15 cellular contexts compared by ENCODE assay signal in the genomic region with DNA sequence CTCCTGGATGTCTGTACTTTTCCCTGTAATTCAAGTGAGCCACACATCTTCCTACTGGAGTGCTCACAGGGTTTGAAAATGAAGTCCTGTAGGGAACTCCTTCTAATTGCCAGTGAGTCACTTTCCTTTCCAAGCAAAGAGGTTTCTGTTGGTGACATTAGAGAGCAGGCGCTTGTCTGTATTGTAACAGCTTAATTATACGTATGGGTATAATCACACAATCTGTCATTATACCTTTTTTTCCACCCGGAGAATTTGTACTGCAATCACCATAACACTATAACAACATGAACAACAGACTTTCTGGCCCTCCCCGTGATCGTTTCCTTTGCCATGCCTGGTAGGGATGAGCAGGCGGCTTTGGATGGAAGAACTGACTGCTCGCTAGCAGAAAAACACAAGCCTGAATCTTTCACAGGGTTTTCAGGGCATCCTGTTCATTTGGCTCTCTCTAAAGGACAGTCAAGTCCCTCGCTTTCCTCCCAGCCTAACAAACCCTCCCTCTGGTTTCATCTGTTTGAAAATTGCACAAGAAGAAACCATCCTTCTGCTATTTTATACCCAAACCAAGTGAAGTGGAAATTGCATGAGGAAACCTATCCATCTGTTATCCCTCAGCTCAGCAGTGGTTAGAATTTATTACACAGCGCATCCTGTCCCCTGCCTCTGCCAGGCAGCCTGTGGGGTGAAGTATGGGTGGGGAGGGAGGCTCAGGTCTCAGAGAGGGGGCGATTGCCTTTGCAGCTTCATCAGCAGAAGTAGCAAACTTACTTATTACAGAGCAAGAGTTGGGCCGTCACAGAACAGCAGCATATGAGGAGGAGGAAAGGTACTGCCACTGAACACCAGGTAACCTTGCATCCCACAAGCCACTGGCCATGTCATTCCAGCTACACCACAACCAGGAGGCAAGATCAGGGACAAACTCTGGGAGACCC.
DNase-seq lines count a peak whose midpoint lies in the region; ATAC-seq and TF ChIP-seq lines count a peak whose summit lies in the region.
"Had no signal": no experiment of that assay in that cellular context is flagged by ENCODE, and none has a peak within 500 bp of the region (broad histone marks: within the 10 kb centered on the region; RNA-seq: fewer than 3 reads in every experiment).

No MANE protein-coding gene starts in this region.

- H3K4me3 ChIP-seq in Loucy (ENCODE audit: low read length, poor library complexity, severe bottlenecking): peak overlapping the region; percentile 66
- no peak overlapping the region for H3K4me3 ChIP-seq in MM.1S (ENCODE audit: low read length)
- H3K4me3 ChIP-seq: upper lobe of left lung had no signal

- H3K36me3 ChIP-seq in Loucy (ENCODE audit: insufficient read depth, low read length) (no peaks in the 10 kb centered on the region), MM.1S (replicated peaks; ENCODE audit: insufficient read depth, low read length) (no peaks in the 10 kb centered on the region)
- H3K36me3 ChIP-seq: brain microvascular endothelial cell, upper lobe of left lung had no signal

- H3K4me2 ChIP-seq in Loucy (ENCODE audit: low read depth, low read length, poor library complexity, severe bottlenecking) (peak overlapping the region; percentile 91), MM.1S (ENCODE audit: low read depth, low read length) (no peak overlapping the region)

- no peaks in the 10 kb centered on the region for H3K36me3 Mint-ChIP-seq in glutamatergic neuron (ENCODE audit: unreplicated experiment)

- peak overlapping the region; percentile 64 for H2AFZ ChIP-seq in Loucy (ENCODE audit: low read length)
- H2AFZ ChIP-seq in MM.1S (ENCODE audit: low read length): no peak overlapping the region

- no peaks in the 10 kb centered on the region for H3K9me2 ChIP-seq in Loucy (replicated peaks; ENCODE audit: low read depth, low read length)
- H3K9me2 ChIP-seq in MM.1S (replicated peaks; ENCODE audit: insufficient read depth, low read length): no peaks in the 10 kb centered on the region

- peaks cover 59% of the 10 kb centered on the region for H3K4me1 ChIP-seq in Loucy (ENCODE audit: insufficient read depth, low read length, poor library complexity, severe bottlenecking)
- no peaks in the 10 kb centered on the region for H3K4me1 ChIP-seq in MM.1S (ENCODE audit: low read length)
- H3K4me1 ChIP-seq: upper lobe of left lung had no signal

- H4K20me1 ChIP-seq in Loucy (ENCODE audit: insufficient read depth, low read length, poor library complexity, severe bottlenecking) (no peaks in the 10 kb centered on the region), MM.1S (ENCODE audit: insufficient read depth, low read length) (no peaks in the 10 kb centered on the region)

- H3K9ac ChIP-seq in Loucy (ENCODE audit: low read depth, low read length, poor library complexity, severe bottlenecking) (peak overlapping the region; percentile 72), MM.1S (ENCODE audit: low read length) (no peak overlapping the region)

- TF ChIP-seq CTCF in Loucy (conservative IDR thresholded peaks at IDR 0.05; ENCODE audit: low read length) (no peak), glutamatergic neuron (IDR thresholded peaks at IDR 0.05; ENCODE audit: partially characterized antibody, unreplicated experiment) (no peak), MM.1S (IDR thresholded peaks at IDR 0.05; ENCODE audit: low read length) (no peak)

- H3K9me3 ChIP-seq in Loucy (ENCODE audit: insufficient read depth, low read depth, low read length) (no peaks in the 10 kb centered on the region), MM.1S (replicated peaks; ENCODE audit: insufficient read depth, low read length) (no peaks in the 10 kb centered on the region)
- H3K9me3 ChIP-seq: upper lobe of left lung had no signal

- peaks cover 4% of the 10 kb centered on the region for H3K9me3 Mint-ChIP-seq in glutamatergic neuron (ENCODE audit: unreplicated experiment)
- H3K9me3 Mint-ChIP-seq: activated T-helper 2 cell treated with anti-CD3 and anti-CD28 coated beads, Interferon-gamma antibody, Interleukin-2, Interleukin-4, amounts not matched to agents 10 μg/mL and 5 μg/mL and 100 μg/mL, durations not matched to agents 14 hours and 24 hours and 36 hours had no signal

- H3K79me2 ChIP-seq in Loucy (ENCODE audit: insufficient read depth, low read length) (no peaks in the 10 kb centered on the region), MM.1S (ENCODE audit: low read length) (no peaks in the 10 kb centered on the region)

- H3K27ac Mint-ChIP-seq in glutamatergic neuron (ENCODE audit: unreplicated experiment): peak overlapping the region; percentile 83
- H3K27ac Mint-ChIP-seq: activated T-helper 2 cell treated with anti-CD3 and anti-CD28 coated beads, Interferon-gamma antibody, Interleukin-2, Interleukin-4, amounts not matched to agents 10 μg/mL and 5 μg/mL and 100 μg/mL, durations not matched to agents 14 hours and 24 hours and 36 hours; B cell; H9 had no signal

- DNase-seq in AG20443 (ENCODE audit: low spot score) (peak; percentile 40), NCI-H69 (lab: John Stamatoyannopoulos, UW) (peak; percentile 99), glutamatergic neuron (no peak), epidermal melanocyte (ENCODE audit: insufficient read length, low spot score) (no peak), dedifferentiated amniotic fluid mesenchymal stem cell (ENCODE audit: extremely low spot score) (no peak), MM.1S (no peak)
- DNase-seq: activated CD4-positive, alpha-beta T cell treated with anti-CD3 and anti-CD28 coated beads, Interleukin-2, amount 50 U/mL, for 1 hour; brain microvascular endothelial cell; H9; NK-92 treated with Interleukin-12 subunit alpha and Interleukin-12 subunit beta, amount 100 ng/mL, for 24 hours; upper lobe of left lung had no signal

- no peaks in the 10 kb centered on the region for H3K27me3 ChIP-seq in Loucy (ENCODE audit: insufficient read depth, low read length, poor library complexity, severe bottlenecking)
- no peaks in the 10 kb centered on the region for H3K27me3 ChIP-seq in MM.1S (replicated peaks; ENCODE audit: insufficient read depth, low read length)
- H3K27me3 ChIP-seq: brain microvascular endothelial cell, upper lobe of left lung had no signal

- peaks cover 13% of the 10 kb centered on the region for H3K4me1 Mint-ChIP-seq in glutamatergic neuron (ENCODE audit: low read depth, unreplicated experiment)
- H3K4me1 Mint-ChIP-seq: B cell had no signal

- H3K27ac ChIP-seq in MM.1S (ENCODE audit: low read length): no peak overlapping the region
- H3K27ac ChIP-seq: brain microvascular endothelial cell, upper lobe of left lung had no signal

- H3K27me3 Mint-ChIP-seq in glutamatergic neuron (ENCODE audit: unreplicated experiment): peaks cover 2% of the 10 kb centered on the region

- ATAC-seq in HG02840 (IDR thresholded peaks at IDR 0.05; ENCODE audit: low FRiP score, unreplicated experiment): no peak

- peak overlapping the region; percentile 4 for H3K4me3 Mint-ChIP-seq in glutamatergic neuron (ENCODE audit: unreplicated experiment)
- H3K4me3 Mint-ChIP-seq: B cell, H9 had no signal

- H3F3A ChIP-seq in Loucy (ENCODE audit: low read depth) (0 out of 2 replicates have a peak, but pooled peaks cover 11% of the 10 kb centered on the region), MM.1S (ENCODE audit: insufficient read depth, low read length) (no peaks in the 10 kb centered on the region)

Comparison
In these comparisons a context has a peak if more than half of its experiments do, and no peak if none do; other contexts are left out.
1. DNase-seq: peak in AG20443 (single experiment) and NCI-H69 (single experiment); none in glutamatergic neuron (single experiment), epidermal melanocyte (single experiment), dedifferentiated amniotic fluid mesenchymal stem cell (single experiment) and MM.1S (single experiment).